Comparison of ENCODE assay signal across 14 cellular contexts in the genomic region with DNA sequence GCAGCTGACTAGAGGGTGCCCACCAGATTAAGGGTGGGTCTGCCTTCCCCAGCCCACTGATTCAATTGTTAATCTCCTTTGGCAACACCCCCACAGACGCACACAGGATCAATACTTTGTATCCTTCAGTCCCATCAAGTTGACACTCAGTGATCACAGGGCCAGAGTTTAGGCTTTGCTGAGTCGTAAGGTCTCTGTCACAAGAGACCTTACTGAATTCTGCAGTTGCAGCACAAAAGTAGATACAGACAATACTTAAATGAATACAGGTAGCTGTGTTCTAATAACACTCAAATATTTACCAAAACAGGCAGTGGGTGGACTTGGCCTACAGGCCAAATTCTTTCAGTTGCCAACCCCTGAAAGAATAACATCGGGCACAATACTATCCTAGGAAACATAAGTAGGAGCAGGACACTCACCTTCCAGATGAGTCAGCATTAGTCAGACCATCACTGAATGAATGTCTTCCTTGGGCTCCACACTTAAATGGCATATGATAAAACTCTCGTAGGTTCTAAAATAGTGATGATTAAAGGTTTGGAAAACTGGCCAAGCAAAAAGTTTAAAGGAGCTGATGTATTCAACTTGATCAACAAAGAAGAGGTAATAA.
DNase-seq lines count a peak whose midpoint lies in the region; ATAC-seq and TF ChIP-seq lines count a peak whose summit lies in the region.
"Had no signal": no experiment of that assay in that cellular context is flagged by ENCODE, and none has a peak within 500 bp of the region (broad histone marks: within the 10 kb centered on the region; RNA-seq: fewer than 3 reads in every experiment).

No MANE protein-coding gene starts in this region.

- H3K4me2 ChIP-seq in HCT116 (ENCODE audit: low read length), result peak overlapping the region; percentile 54

- no TSS peak for BruUV-seq in HCT116 (replicated peaks; lab: Mats Ljungman, UMichigan)

- ATAC-seq in HCT116 (peak; percentile 87), SK-N-SH treated with all-trans-retinoic acid at 6 μM for 48 hours (peak; percentile 90), body of pancreas (no peak)
- ATAC-seq: activated CD8-positive, alpha-beta memory T cell treated with anti-CD3 and anti-CD28 coated beads, Interleukin-2, amount 10 ng/mL, durations not matched to agents 7 days and 5 days; left colon; T-helper 17 cell had no signal

- POLR2A ChIA-PET in HCT116 (lab: Charles Lee), result no interaction called here

- H3K9ac ChIP-seq in HCT116 (ENCODE audit: low read length), result no peak overlapping the region

- CTCF ChIA-PET in HCT116 (lab: Charles Lee), result no interaction called here

- H3K36me3 ChIP-seq in HCT116 (ENCODE audit: control insufficient read depth in 1 of 2, insufficient read depth in 2 of 2, low read length in 2 of 2) (no peaks in the 10 kb centered on the region), body of pancreas (replicated peaks in 1 of 2; ENCODE audit: insufficient read depth in 1 of 2, low read depth in 2 of 2) (no peaks in the 10 kb centered on the region)
- H3K36me3 ChIP-seq: thoracic aorta had no signal

- H3K4me1 ChIP-seq in HCT116 (ENCODE audit: control insufficient read depth in 1 of 2, insufficient read depth in 2 of 2, low read length in 2 of 2) (peaks cover 44% of the 10 kb centered on the region in 2 experiments), body of pancreas (no peaks in the 10 kb centered on the region)

- WGBS in body of pancreas, 2 donors, result 74% methylated on average over 4 of the region's 4 CpGs

- H3K4me3 ChIP-seq in HCT116 (replicated peaks in 1 of 2; ENCODE audit: low read depth in 1 of 2, low read length in 2 of 2) (peak overlapping the region in 1 of 2 experiments; percentile 3; a peak in 1 of 4 replicates), fibroblast of pulmonary artery (replicated peaks; ENCODE audit: low read depth, low read length) (no peak overlapping the region), body of pancreas (no peak overlapping the region)
- H3K4me3 ChIP-seq: thoracic aorta had no signal

- RAD21 ChIA-PET in HCT116 (lab: Charles Lee; ENCODE audit: low non-redundant PET in 1 of 2, low total read pairs in 2 of 2, uncharacterized antibody in 2 of 2, unreplicated experiment in 2 of 2), result no interaction called here

- peak; percentile 85 for DNase-seq in HCT116 (ENCODE audit: low read depth, low spot score)
- peak; percentile 63 for DNase-seq in fibroblast of pulmonary artery (ENCODE audit: low read depth)
- peak; percentile 37 for DNase-seq in stromal cell of bone marrow (ENCODE audit: low read depth)
- no peak for DNase-seq in GF-D8 (lab: John Stamatoyannopoulos, UW)
- DNase-seq in body of pancreas, result no peak
- no peak for DNase-seq in DMS114 treated with DMSO at 0.1 percent for 48 hours (lab: John Stamatoyannopoulos, UW; ENCODE audit: unreplicated experiment)
- DNase-seq: activated CD8-positive, alpha-beta memory T cell treated with anti-CD3 and anti-CD28 coated beads, Interleukin-2, amount 10 ng/mL, durations not matched to agents 7 days and 5 days; anterior cingulate cortex; left colon; MM.1S; NCI-H526 treated with DMSO at 0.1 percent for 48 hours; T-helper 17 cell had no signal

- no peaks in the 10 kb centered on the region for H3K79me2 ChIP-seq in HCT116 (ENCODE audit: insufficient read depth, low read length)

- intact Hi-C loops in HCT116 (cut with micrococcal nuclease), result no loop called here
- intact Hi-C loops in body of pancreas (cut with DNase I), result no loop called here

- H3K27ac ChIP-seq in HCT116 (ENCODE audit: low read depth, low read length) (peak overlapping the region; percentile 53; the same call in 1 of the 2 replicates), body of pancreas (no peak overlapping the region)
- H3K27ac ChIP-seq: thoracic aorta had no signal

- TF ChIP-seq CTCF in HCT116 (IDR thresholded peaks at IDR 0.05 in 2 of 3, conservative IDR thresholded peaks at IDR 0.05 in 1 of 3; ENCODE audit: borderline replicate concordance in 1 of 3, insufficient read depth in 1 of 3, low read depth in 2 of 3, low read length in 2 of 3) (no peak), fibroblast of pulmonary artery (IDR thresholded peaks at IDR 0.05; ENCODE audit: low read length, missing control alignments) (no peak), body of pancreas (IDR thresholded peaks at IDR 0.05) (no peak)

- H4K20me1 ChIP-seq in HCT116 (ENCODE audit: insufficient read depth), result no peaks in the 10 kb centered on the region

- peak; percentile 33; the same call in 1 of the 2 replicates for TF ChIP-seq RAD21 in HCT116 (IDR thresholded peaks at IDR 0.05; ENCODE audit: low read depth)

- H3K9me3 ChIP-seq in HCT116 (ENCODE audit: control insufficient read depth in 1 of 2, insufficient read depth in 1 of 2, low read depth in 1 of 2, low read length in 2 of 2), result no peaks in the 10 kb centered on the region
- no peaks in the 10 kb centered on the region for H3K9me3 ChIP-seq in body of pancreas
- H3K9me3 ChIP-seq: thoracic aorta had no signal

- H2AFZ ChIP-seq in HCT116 (ENCODE audit: low read depth, low read length, poor library complexity, severe bottlenecking), result peak overlapping the region; percentile 63

- H3K9me2 ChIP-seq in HCT116 (ENCODE audit: insufficient read depth), result no peaks in the 10 kb centered on the region

- TF ChIP-seq POLR2A in HCT116 (IDR thresholded peaks at IDR 0.05; ENCODE audit: borderline replicate concordance, extremely low read depth, insufficient read depth, insufficient read length) (no peak), body of pancreas (IDR thresholded peaks at IDR 0.05) (no peak)

- no peaks in the 10 kb centered on the region for H3K27me3 ChIP-seq in HCT116 (ENCODE audit: insufficient read depth, low read length)
- H3K27me3 ChIP-seq in body of pancreas, result no peaks in the 10 kb centered on the region

TF ChIP-seq in HCT116, 20 proteins besides CTCF, POLR2A, EP300 and RAD21 (continues in another document):
- TF ChIP-seq EGR1 (IDR thresholded peaks at IDR 0.05; ENCODE audit: low read depth), result peak; percentile 66; the same call in 1 of the 2 replicates
- TF ChIP-seq SP1 (IDR thresholded peaks at IDR 0.05; ENCODE audit: low read depth), result peak; percentile 83
- peak; percentile 96 for TF ChIP-seq CBX3 (IDR thresholded peaks at IDR 0.05; ENCODE audit: low read depth)
- no peak for TF ChIP-seq ZFX (IDR thresholded peaks at IDR 0.05)
- peak; percentile 98 for TF ChIP-seq FOSL1 (IDR thresholded peaks at IDR 0.05; ENCODE audit: low read depth)
- no peak for TF ChIP-seq EZH2phosphoT487 (IDR thresholded peaks at IDR 0.05; ENCODE audit: borderline replicate concordance)
- no peak for TF ChIP-seq ELF1 (IDR thresholded peaks at IDR 0.05; ENCODE audit: borderline replicate concordance, low read depth)
- TF ChIP-seq CEBPB (IDR thresholded peaks at IDR 0.05; ENCODE audit: low read depth), result peak; percentile 57
- TF ChIP-seq MAX (IDR thresholded peaks at IDR 0.05), result peak; percentile 59
- TF ChIP-seq SIN3A (IDR thresholded peaks at IDR 0.05; ENCODE audit: low read depth), result 0 out of 2 replicates have a peak, but pooled peaks have one; percentile 38
- peak; percentile 85 for TF ChIP-seq SRF (IDR thresholded peaks at IDR 0.05; ENCODE audit: low read depth)
- TF ChIP-seq JUND (IDR thresholded peaks at IDR 0.05), result peak; percentile 95
- no peak for TF ChIP-seq TCF7L2 (IDR thresholded peaks at IDR 0.05; ENCODE audit: borderline replicate concordance, extremely low read depth, insufficient read depth, insufficient read length)
- TF ChIP-seq POLR2AphosphoS5 (IDR thresholded peaks at IDR 0.05; ENCODE audit: low read depth, low read length), result peak; percentile 42; the same call in 1 of the 2 replicates
- 0 out of 2 replicates have a peak, but pooled peaks have one; percentile 40 for TF ChIP-seq ATF3 (IDR thresholded peaks at IDR 0.05)

TF ChIP-seq in SK-N-SH treated with all-trans-retinoic acid at 6 μM for 48 hours, 23 proteins besides CTCF, POLR2A, EP300 and RAD21:
- TF ChIP-seq ZNF565 (CRISPR knock-in tag; conservative IDR thresholded peaks at IDR 0.05; ENCODE audit: low read depth), result no peak
- no peak for TF ChIP-seq ZFP3 (CRISPR knock-in tag; IDR thresholded peaks at IDR 0.05)
- no peak for TF ChIP-seq TOX (CRISPR knock-in tag; IDR thresholded peaks at IDR 0.05; ENCODE audit: borderline replicate concordance)
- 0 out of 2 replicates have a peak, but pooled peaks have one; percentile 10 for TF ChIP-seq ISL1 (CRISPR knock-in tag; IDR thresholded peaks at IDR 0.05)

Comparison
In these comparisons a context has a peak if more than half of its experiments do, and no peak if none do; other contexts are left out.
1. DNase-seq: peak in HCT116 (single experiment), fibroblast of pulmonary artery (single experiment) and stromal cell of bone marrow (single experiment); none in GF-D8 (single experiment), body of pancreas (0 of 4) and DMS114 treated with DMSO at 0.1 percent for 48 hours (single experiment).